18 cellular contexts compared by ENCODE assay signal in genomic region chr3:184491011-184491576, GRCh38.
DNase-seq lines count a peak whose midpoint lies in the region; TF ChIP-seq lines count a peak whose summit lies in the region.
"Had no signal": no experiment of that assay in that cellular context is flagged by ENCODE, and none has a peak within 500 bp of the region (broad histone marks: within the 10 kb centered on the region; RNA-seq: fewer than 3 reads in every experiment).

No MANE protein-coding gene starts in this region.

- no peaks in the 10 kb centered on the region; the same call in 1 of the 2 replicates for H3K9me3 ChIP-seq in Caco-2
- H3K9me3 ChIP-seq in neural progenitor cell (ENCODE audit: low read depth) = no peaks in the 10 kb centered on the region
- H3K9me3 ChIP-seq: adrenal gland, Peyer's patch had no signal

- H4K20me1 ChIP-seq in neural progenitor cell (ENCODE audit: low read depth) = no peaks in the 10 kb centered on the region

- peak overlapping the region; percentile 42 for H2AFZ ChIP-seq in neural progenitor cell (replicated peaks)

- TF ChIP-seq CTCF in Caco-2 (IDR thresholded peaks at IDR 0.05; ENCODE audit: insufficient read depth in 1 of 2, low read depth in 1 of 2, low read length in 1 of 2, severe bottlenecking in 1 of 2, unreplicated experiment in 1 of 2) (peak in 1 of 2 experiments; percentile 17), LNCaP clone FGC (IDR thresholded peaks at IDR 0.05; ENCODE audit: control insufficient read depth, extremely low read depth, insufficient read depth) (no peak), epithelial cell of esophagus (IDR thresholded peaks at IDR 0.05; ENCODE audit: insufficient read depth, low read depth, low read length, missing control alignments) (no peak), neural progenitor cell (IDR thresholded peaks at IDR 0.05) (no peak)

- intact Hi-C loops in Caco-2 (cut with micrococcal nuclease; ENCODE audit: unreplicated experiment) = loop anchor here (2.0 kb wide), 1 partner anchor 14 kb away; no protein-coding TSS in a partner anchor

- H3K27me3 Mint-ChIP-seq in Caco-2 (ENCODE audit: insufficient read depth, unreplicated experiment) = no peaks in the 10 kb centered on the region
- peaks cover 30% of the 10 kb centered on the region for H3K27me3 Mint-ChIP-seq in neural progenitor cell (ENCODE audit: insufficient read depth, low read depth)

- H3K4me3 ChIP-seq in Caco-2 (ENCODE audit: low read depth, low read length) (no peak overlapping the region), LNCaP clone FGC (ENCODE audit: low read depth, low read length) (no peak overlapping the region), epithelial cell of esophagus (ENCODE audit: low read length) (no peak overlapping the region), neural progenitor cell (no peak overlapping the region)
- H3K4me3 ChIP-seq: adrenal gland, coronary artery, Peyer's patch had no signal

- no peaks in the 10 kb centered on the region for H3K79me2 ChIP-seq in neural progenitor cell (ENCODE audit: low read depth)

- H3K4me1 ChIP-seq in Caco-2 (peaks cover 31% of the 10 kb centered on the region), neural progenitor cell (no peaks in the 10 kb centered on the region)
- H3K4me1 ChIP-seq: Peyer's patch had no signal

- no TSS peak for BruUV-seq in Caco-2 (replicated peaks; lab: Mats Ljungman, UMichigan)

- no peaks in the 10 kb centered on the region for H3F3A ChIP-seq in neural progenitor cell (ENCODE audit: low read depth)

- no peak overlapping the region for H3K9ac ChIP-seq in neural progenitor cell

- H3K27ac Mint-ChIP-seq in Caco-2 (ENCODE audit: unreplicated experiment) = no peak overlapping the region
- H3K27ac Mint-ChIP-seq in neural progenitor cell = no peak overlapping the region
- H3K27ac Mint-ChIP-seq: activated CD4-positive, alpha-beta T cell treated with anti-CD3 and anti-CD28 coated beads, Interleukin-2, amount 10 ng/mL, durations not matched to agents 7 days and 5 days; activated T-cell treated with anti-CD3 and anti-CD28 coated beads, Interleukin-2, amount 50 U/mL, for 72 hours; T-helper 2 cell treated with Interferon-gamma antibody and Interleukin-4, amounts not matched to agents 5 μg/mL and 100 μg/mL, for 36 hours had no signal

- no peak overlapping the region for H3K27ac ChIP-seq in neural progenitor cell
- H3K27ac ChIP-seq: adrenal gland, coronary artery, Peyer's patch had no signal

- DNase-seq in Caco-2 (peak; percentile 53 to 55), LNCaP clone FGC (ENCODE audit: low read depth) (peak; percentile 70), epithelial cell of esophagus (ENCODE audit: low read depth) (peak; percentile 54), neural progenitor cell (ENCODE audit: low spot score) (no peak), activated gamma-delta T cell (lab: John Stamatoyannopoulos, UW) (no peak), superior temporal gyrus (ENCODE audit: extremely low spot score) (no peak), NCI-H146 (lab: John Stamatoyannopoulos, UW) (no peak)
- no peak for DNase-seq in activated CD8-positive, alpha-beta memory T cell treated with anti-CD3 and anti-CD28 coated beads, Interleukin-2, amount 50 U/mL, for 4 hours
- DNase-seq: activated CD4-positive, alpha-beta T cell treated with anti-CD3 and anti-CD28 coated beads, Interleukin-2, amount 10 ng/mL, durations not matched to agents 7 days and 5 days; activated T-cell treated with anti-CD3 and anti-CD28 coated beads, Interleukin-2, amount 50 U/mL, for 72 hours; adrenal gland; AML-193; mesenchymal stem cell; NCI-H1105 treated with DMSO at 0.1 percent for 48 hours; Peyer's patch; trophoblast cell had no signal

- H3K4me1 Mint-ChIP-seq in Caco-2 (ENCODE audit: low read depth, unreplicated experiment) (peaks cover 21% of the 10 kb centered on the region), neural progenitor cell (no peaks in the 10 kb centered on the region)

- H3K27me3 ChIP-seq in Caco-2 (replicated peaks; ENCODE audit: control insufficient read depth, insufficient read depth, low read length) = no peaks in the 10 kb centered on the region
- peaks cover 59% of the 10 kb centered on the region for H3K27me3 ChIP-seq in neural progenitor cell

- no peak overlapping the region for H3K4me2 ChIP-seq in neural progenitor cell

- CTCF ChIA-PET in Caco-2 (lab: Charles Lee) = interaction anchor here (0.6 to 1.6 kb wide), 3 partner anchors 15 to 120 kb away, joined by 3 to 5 read pairs (median 3); no protein-coding TSS in a partner anchor

- POLR2A ChIA-PET in Caco-2 (lab: Charles Lee) = interaction anchor here (0.6 kb wide), 1 partner anchor 958 kb away, joined by 3 read pairs; no protein-coding TSS in a partner anchor

- peak overlapping the region; percentile 62 for H3K4me3 Mint-ChIP-seq in Caco-2 (ENCODE audit: unreplicated experiment)
- H3K4me3 Mint-ChIP-seq in neural progenitor cell = no peak overlapping the region
- H3K4me3 Mint-ChIP-seq: activated CD4-positive, alpha-beta T cell treated with anti-CD3 and anti-CD28 coated beads, Interleukin-2, amount 10 ng/mL, durations not matched to agents 7 days and 5 days; activated T-cell treated with anti-CD3 and anti-CD28 coated beads, Interleukin-2, amount 50 U/mL, for 72 hours; T-helper 2 cell treated with Interferon-gamma antibody and Interleukin-4, amounts not matched to agents 5 μg/mL and 100 μg/mL, for 36 hours had no signal

- H3K36me3 ChIP-seq in Caco-2 (ENCODE audit: control insufficient read depth, insufficient read depth, low read length) = no peaks in the 10 kb centered on the region
- no peaks in the 10 kb centered on the region for H3K36me3 ChIP-seq in neural progenitor cell
- H3K36me3 ChIP-seq: adrenal gland, Peyer's patch had no signal

- H3K36me3 Mint-ChIP-seq in Caco-2 (ENCODE audit: insufficient read depth, unreplicated experiment) = peaks cover 5% of the 10 kb centered on the region
- H3K36me3 Mint-ChIP-seq in neural progenitor cell = no peaks in the 10 kb centered on the region

- H3K9me3 Mint-ChIP-seq in Caco-2 (ENCODE audit: unreplicated experiment) (no peaks in the 10 kb centered on the region), neural progenitor cell (peaks cover 11% of the 10 kb centered on the region)
- H3K9me3 Mint-ChIP-seq: activated CD4-positive, alpha-beta T cell treated with anti-CD3 and anti-CD28 coated beads, Interleukin-2, amount 10 ng/mL, durations not matched to agents 7 days and 5 days; activated T-cell treated with anti-CD3 and anti-CD28 coated beads, Interleukin-2, amount 50 U/mL, for 72 hours; T-helper 2 cell treated with Interferon-gamma antibody and Interleukin-4, amounts not matched to agents 5 μg/mL and 100 μg/mL, for 36 hours had no signal

Comparison
In these comparisons a context has a peak if more than half of its experiments do, and no peak if none do; other contexts are left out.
1. DNase-seq: peak in Caco-2 (2 of 2), LNCaP clone FGC (single experiment) and epithelial cell of esophagus (single experiment); none in neural progenitor cell (single experiment), activated gamma-delta T cell (single experiment), superior temporal gyrus (single experiment), NCI-H146 (single experiment) and activated CD8-positive, alpha-beta memory T cell treated with anti-CD3 and anti-CD28 coated beads, Interleukin-2, amount 50 U/mL, for 4 hours (single experiment).